8 cellular contexts compared by ENCODE assay signal in the genomic region with DNA sequence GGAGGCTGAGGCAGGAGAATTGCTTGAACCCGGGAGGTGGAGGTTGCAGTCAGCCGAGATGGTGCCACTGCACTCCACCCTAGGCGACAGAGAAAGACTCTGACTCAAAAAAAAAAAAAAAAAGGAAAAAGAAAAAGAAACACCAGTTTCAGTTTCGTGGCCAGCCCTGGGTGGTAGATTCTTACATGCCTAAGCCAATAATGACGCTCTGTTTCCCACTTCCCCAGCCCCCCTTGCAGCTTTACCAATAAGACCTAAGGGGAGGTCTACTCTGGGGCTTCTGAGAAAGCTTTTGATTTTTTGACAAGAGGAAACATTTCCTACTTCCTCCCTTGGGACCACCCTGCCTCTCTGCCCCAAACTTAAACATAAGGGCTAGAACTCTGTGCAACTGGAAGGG. TPM values are rescaled to one million over a fixed set of nuclear protein-coding genes. Genes with fewer than 3 reads are reported as not detected.
DNase-seq lines count a peak whose midpoint lies in the region; ATAC-seq, FAIRE-seq and TF ChIP-seq lines count a peak whose summit lies in the region.

No MANE protein-coding gene starts in this region.

- H3K9me3 ChIP-seq in neuronal stem cell (replicated peaks in 1 of 2; ENCODE audit: control insufficient read depth in 2 of 2, insufficient read depth in 1 of 2, low read depth in 1 of 2, low read length in 2 of 2), result no peaks in the 10 kb centered on the region
- no peaks in the 10 kb centered on the region for H3K9me3 ChIP-seq in trophoblast cell (ENCODE audit: insufficient read depth, low read depth, low read length)
- H3K9me3 ChIP-seq in HepG2 (ENCODE audit: low read length), result no peaks in the 10 kb centered on the region

- CTCF ChIA-PET in HepG2 (lab: Yijun Ruan, JAX; ENCODE audit: low intra/inter-chr PET ratio, low total read pairs), result no interaction called here

- H2BK5ac ChIP-seq in neuronal stem cell (ENCODE audit: low read length) (no peak overlapping the region), trophoblast cell (ENCODE audit: low read depth, low read length, poor library complexity) (no peak overlapping the region)

- H3K9ac ChIP-seq in neuronal stem cell (ENCODE audit: low read depth, low read length, poor library complexity) (no peak overlapping the region), trophoblast cell (ENCODE audit: low read length) (no peak overlapping the region), HepG2 (ENCODE audit: insufficient read depth, low read depth, low read length) (no peak overlapping the region)

- no peak overlapping the region for H3K4me3 ChIP-seq in Jurkat, Clone E6-1 (ENCODE audit: low read length)
- H3K4me3 ChIP-seq in neuronal stem cell (ENCODE audit: low read length in 2 of 2) (no peak overlapping the region), trophoblast cell (ENCODE audit: low read depth, low read length) (no peak overlapping the region), HepG2 (replicated peaks in 1 of 3; ENCODE audit: insufficient read depth in 1 of 3, low read depth in 2 of 3, low read length in 3 of 3) (no peak overlapping the region)

- intact Hi-C loops in HepG2 (cut with micrococcal nuclease; ENCODE audit: unreplicated experiment), result no loop called here

- H3K14ac ChIP-seq in neuronal stem cell (ENCODE audit: low read length) (no peak overlapping the region), trophoblast cell (ENCODE audit: low read length) (no peak overlapping the region)

- no peak overlapping the region for H2BK15ac ChIP-seq in neuronal stem cell (ENCODE audit: low read length)

- no peak overlapping the region for H2AK5ac ChIP-seq in neuronal stem cell (ENCODE audit: low read depth, low read length)
- H2AK5ac ChIP-seq in trophoblast cell (ENCODE audit: low read length), result no peak overlapping the region

- TF ChIP-seq EP300 in HepG2 (IDR thresholded peaks at IDR 0.05; ENCODE audit: low read depth in 2 of 2, low read length in 2 of 2) (no peak), HepG2 (CRISPR knock-in tag; IDR thresholded peaks at IDR 0.05; ENCODE audit: borderline replicate concordance) (no peak)

- H2AFZ ChIP-seq in neuronal stem cell (ENCODE audit: low read length) (peak overlapping the region; percentile 78), trophoblast cell (ENCODE audit: insufficient read depth, low read length, poor library complexity) (no peak overlapping the region), HepG2 (ENCODE audit: low read length) (no peak overlapping the region)

- WGBS in neuronal stem cell (ENCODE audit: extremely low coverage in 2 of 2, insufficient read length in 2 of 2, insufficient replicate concordance in 1 of 2), 2 donors, result no CpG with 5 or more reads among the region's 5 CpGs
- WGBS in trophoblast cell (ENCODE audit: extremely low coverage, insufficient coverage, insufficient read length), result no CpG with 5 or more reads among the region's 5 CpGs
- 54% methylated on average over 5 of the region's 5 CpGs for WGBS in HepG2 (ENCODE audit: low lambda C conversion rate)

- peak; percentile 81 for DNase-seq in Jurkat, Clone E6-1 (ENCODE audit: low read depth, low spot score)
- peak; percentile 24 for DNase-seq in activated T-cell treated with anti-CD3 and anti-CD28 coated beads for 24 hours (ENCODE audit: low read depth)
- DNase-seq in neuronal stem cell (ENCODE audit: low spot score), result no peak
- no peak for DNase-seq in AG20443 (ENCODE audit: low spot score)
- DNase-seq in trophoblast cell, result no peak
- DNase-seq in HepG2 (ENCODE audit: low spot score), result no peak

- POLR2A ChIA-PET in HepG2 (lab: Yijun Ruan, JAX), result no interaction called here

- no TSS peak for BruUV-seq in HepG2 (replicated peaks; lab: Mats Ljungman, UMichigan)

- H3K4me1 ChIP-seq in neuronal stem cell (ENCODE audit: control insufficient read depth in 2 of 2, insufficient read depth in 1 of 2, low read depth in 1 of 2, low read length in 2 of 2), result peaks cover 4 to 10% of the 10 kb centered on the region in 2 donors
- peaks cover 0 to 4% of the 10 kb centered on the region in 2 experiments for H3K4me1 ChIP-seq in trophoblast cell (ENCODE audit: control insufficient read depth in 1 of 2, insufficient read depth in 2 of 2, low read length in 2 of 2)
- no peaks in the 10 kb centered on the region for H3K4me1 ChIP-seq in HepG2 (ENCODE audit: insufficient read depth, low read length)

- H3K23ac ChIP-seq in neuronal stem cell (ENCODE audit: low read depth, low read length, poor library complexity), result no peak overlapping the region
- no peak overlapping the region for H3K23ac ChIP-seq in trophoblast cell (ENCODE audit: low read length)

- no peaks in the 10 kb centered on the region for H3K27me3 ChIP-seq in neuronal stem cell (ENCODE audit: control insufficient read depth in 3 of 3, insufficient read depth in 3 of 3, low read depth in 1 of 3, low read length in 3 of 3)
- no peaks in the 10 kb centered on the region for H3K27me3 ChIP-seq in trophoblast cell (ENCODE audit: insufficient read depth, low read length)
- H3K27me3 ChIP-seq in HepG2 (ENCODE audit: control insufficient read depth in 1 of 2, insufficient read depth in 2 of 2, low read length in 2 of 2), result peaks cover 0 to 1% of the 10 kb centered on the region in 2 experiments; a peak in 1 of 5 replicates

- in situ Hi-C loops in HepG2 (cut with HindIII; ENCODE audit: extremely low pct_ligation_motif_present, low pct_unique_long_range_greater_than_20kb), result no loop called here

- H3K4ac ChIP-seq in neuronal stem cell (ENCODE audit: low read length) (no peak overlapping the region), trophoblast cell (ENCODE audit: low read depth, low read length) (no peak overlapping the region)

- no peak overlapping the region for H4K12ac ChIP-seq in trophoblast cell (ENCODE audit: low read depth, low read length)

- H4K8ac ChIP-seq in neuronal stem cell (ENCODE audit: low read depth, low read length), result no peak overlapping the region
- no peak overlapping the region for H4K8ac ChIP-seq in trophoblast cell (ENCODE audit: low read depth, low read length)

- H2BK12ac ChIP-seq in neuronal stem cell (ENCODE audit: low read length), result no peak overlapping the region
- no peak overlapping the region for H2BK12ac ChIP-seq in trophoblast cell (ENCODE audit: low read length)

- no peaks in the 10 kb centered on the region for H4K20me1 ChIP-seq in HepG2 (ENCODE audit: insufficient read depth, low read length)

- TF ChIP-seq RAD21 in HepG2 (CRISPR knock-in tag; IDR thresholded peaks at IDR 0.05), result no peak

- H3K36me3 ChIP-seq in neuronal stem cell (replicated peaks in 1 of 2; ENCODE audit: control insufficient read depth in 2 of 2, insufficient read depth in 2 of 2, low read length in 2 of 2) (no peaks in the 10 kb centered on the region), trophoblast cell (ENCODE audit: control insufficient read depth in 1 of 2, insufficient read depth in 2 of 2, low read length in 2 of 2) (no peaks in the 10 kb centered on the region), HepG2 (replicated peaks in 1 of 2; ENCODE audit: control insufficient read depth in 1 of 2, insufficient read depth in 2 of 2, low read length in 2 of 2) (no peaks in the 10 kb centered on the region)

- no peak for FAIRE-seq in HepG2 (lab: Jason Lieb, UNC)

- TF ChIP-seq POLR2A in HepG2 (IDR thresholded peaks at IDR 0.05; ENCODE audit: insufficient read depth in 1 of 2, low read depth in 2 of 2, low read length in 2 of 2), result no peak

- H3K18ac ChIP-seq in neuronal stem cell (ENCODE audit: low read length), result no peak overlapping the region
- no peak overlapping the region for H3K18ac ChIP-seq in trophoblast cell (ENCODE audit: low read length)

- H3K79me1 ChIP-seq in neuronal stem cell (ENCODE audit: low read depth, low read length), result peaks cover 4% of the 10 kb centered on the region
- peaks cover 2% of the 10 kb centered on the region for H3K79me1 ChIP-seq in trophoblast cell (ENCODE audit: low read length)

- no peak for TF ChIP-seq CTCF in HepG2 (CRISPR knock-in tag; IDR thresholded peaks at IDR 0.05)

- no peak overlapping the region for H3K27ac ChIP-seq in neuronal stem cell (replicated peaks; ENCODE audit: low read length)
- H3K27ac ChIP-seq in trophoblast cell (ENCODE audit: low read depth, low read length), result no peak overlapping the region
- H3K27ac ChIP-seq in HepG2 (ENCODE audit: extremely low read length, insufficient read depth, low read length), result no peak overlapping the region

- no peaks in the 10 kb centered on the region for H3K79me2 ChIP-seq in trophoblast cell (ENCODE audit: control insufficient read depth, insufficient read depth, low read length, poor library complexity)
- H3K79me2 ChIP-seq in HepG2 (ENCODE audit: insufficient read depth, low read length), result no peaks in the 10 kb centered on the region

- no peak overlapping the region for H3K4me2 ChIP-seq in neuronal stem cell (ENCODE audit: insufficient read depth, low read length, poor library complexity, severe bottlenecking)
- H3K4me2 ChIP-seq in trophoblast cell (ENCODE audit: low read length), result no peak overlapping the region
- no peak overlapping the region for H3K4me2 ChIP-seq in HepG2 (ENCODE audit: low read depth, low read length)

- no peak overlapping the region for H4K91ac ChIP-seq in neuronal stem cell (ENCODE audit: low read depth, low read length, poor library complexity)
- H4K91ac ChIP-seq in trophoblast cell (ENCODE audit: low read depth, low read length), result no peak overlapping the region

- H2BK120ac ChIP-seq in neuronal stem cell (ENCODE audit: low read depth, low read length) (no peak overlapping the region), trophoblast cell (ENCODE audit: insufficient read depth, low read length, poor library complexity) (no peak overlapping the region)

- ATAC-seq in GM18499 (IDR thresholded peaks at IDR 0.05; ENCODE audit: insufficient read depth, unreplicated experiment) (peak; percentile 39), GM18519 (IDR thresholded peaks at IDR 0.05; ENCODE audit: low FRiP score, unreplicated experiment) (no peak), HepG2 (no peak)

RNA-seq across cellular contexts. Expression of a gene that starts 30.0 kb away (rescaled TPM):
- polyA plus RNA-seq in Jurkat, Clone E6-1 (2012; ENCODE audit: insufficient read depth, insufficient read length), result 2.6 TPM
- 12.6 TPM for polyA plus RNA-seq in neuronal stem cell (2013, experiment 1 of 2)
- polyA plus RNA-seq in neuronal stem cell (2013, experiment 2 of 2), result 12.9 TPM
- polyA plus RNA-seq in trophoblast cell (2013), result 5.4 TPM in 2 replicates
- total RNA-seq in HepG2 (2016; rRNA removed; fragmentation: Illumina TruSeq; extraction: Trizol), result 0.95 and 1.0 TPM in 2 replicates
- 0.61 and 0.79 TPM in 2 replicates for total RNA-seq in HepG2 (2016; cell fraction: cytosol; rRNA removed; fragmentation: Illumina TruSeq; extraction: Trizol; ENCODE audit: low read depth)
- total RNA-seq in HepG2 (2016; cell fraction: insoluble cytoplasmic fraction; rRNA removed; fragmentation: Illumina TruSeq; extraction: Trizol), result 0.89 and 1.4 TPM in 2 replicates
- total RNA-seq in HepG2 (2016; cell fraction: membrane; rRNA removed; fragmentation: Illumina TruSeq; extraction: Trizol), result 0.79 and 1.2 TPM in 2 replicates
- 1.9 TPM in 2 replicates for total RNA-seq in HepG2 (2016; cell fraction: nucleus; rRNA removed; fragmentation: Illumina TruSeq; extraction: Trizol)
- polyA plus RNA-seq in HepG2 (2011; rRNA removed), result 1.2 and 1.5 TPM in 2 replicates
- polyA plus RNA-seq in HepG2 (2011; cell fraction: cytosol; rRNA removed), result 1.1 and 1.5 TPM in 2 replicates
- polyA plus RNA-seq in HepG2 (2011; cell fraction: nucleus; rRNA removed), result 1.1 and 1.8 TPM in 2 replicates
- polyA plus RNA-seq in HepG2 (2012), result 2.1 and 2.2 TPM in 2 replicates
- polyA plus RNA-seq in HepG2 (2016; cell fraction: cytosol; fragmentation: Illumina TruSeq; extraction: Trizol; ENCODE audit: low read depth), result 0.49 and 0.50 TPM in 2 replicates
- 0.56 and 0.70 TPM in 2 replicates for polyA plus RNA-seq in HepG2 (2016; cell fraction: insoluble cytoplasmic fraction; fragmentation: Illumina TruSeq; extraction: Trizol; ENCODE audit: low read depth)
- 0.86 and 1.2 TPM in 2 replicates for polyA plus RNA-seq in HepG2 (2016; cell fraction: membrane; fragmentation: Illumina TruSeq; extraction: Trizol; ENCODE audit: low read depth)
- 2.0 TPM in 2 replicates for polyA plus RNA-seq in HepG2 (2016; cell fraction: nucleus; fragmentation: Illumina TruSeq; extraction: Trizol; ENCODE audit: insufficient read depth, low read depth)
- 1.9 and 21.7 TPM in 2 replicates for polyA minus RNA-seq in HepG2 (2011; rRNA and poly(A)+ RNA removed; ENCODE audit: low replicate concordance)
- polyA minus RNA-seq in HepG2 (2011; cell fraction: cytosol; rRNA and poly(A)+ RNA removed), result 2.8 and 3.1 TPM in 2 replicates
- 2.7 and 3.6 TPM in 2 replicates for polyA minus RNA-seq in HepG2 (2011; cell fraction: nucleus; rRNA and poly(A)+ RNA removed)

Comparison
In these comparisons a context has a peak if more than half of its experiments do, and no peak if none do; other contexts are left out.
1. DNase-seq: peak in Jurkat, Clone E6-1 (single experiment) and activated T-cell treated with anti-CD3 and anti-CD28 coated beads for 24 hours (single experiment); none in neuronal stem cell (single experiment), AG20443 (single experiment), trophoblast cell (0 of 2) and HepG2 (single experiment).